Comparison of ENCODE assay signal across 6 cellular contexts in the genomic region with DNA sequence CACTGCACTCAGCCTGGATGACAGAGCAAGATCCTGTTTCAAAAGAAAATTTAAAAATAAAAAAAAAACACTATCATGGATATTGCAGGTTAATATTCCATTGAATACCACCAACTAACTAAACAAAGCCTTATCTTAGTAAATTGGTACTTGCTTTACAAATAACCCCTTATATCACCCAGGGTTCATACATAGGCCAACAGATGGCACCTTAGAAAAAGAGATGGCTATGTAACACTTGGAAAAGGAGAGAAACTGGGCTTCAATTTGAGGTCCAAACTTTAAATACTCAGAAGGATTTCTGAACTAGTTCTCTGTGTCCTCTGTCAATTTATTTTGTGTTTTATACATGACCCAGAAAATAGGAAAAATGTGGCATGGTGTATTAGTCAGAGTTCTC.
"Had no signal": no experiment of that assay in that cellular context is flagged by ENCODE, and none has a peak within 500 bp of the region (broad histone marks: within the 10 kb centered on the region; RNA-seq: fewer than 3 reads in every experiment).

No MANE protein-coding gene starts in this region.

- ATAC-seq: K562 had no signal

- FAIRE-seq: HTR-8/SVneo, K562 had no signal

- H3K27ac ChIP-seq: HL-60 had no signal

- H3K4me3 ChIP-seq: K562 had no signal

- DNase-seq: IMR-90, KBM-7, KG1 had no signal
